1 cellular context compared by ENCODE assay signal in genomic region chr20:51594999-51595532, GRCh38.
A peak's percentile ranks its signal among the peaks of the same experiment; 100 is the strongest.
TF ChIP-seq lines count a peak whose summit lies in the region.

No MANE protein-coding gene starts in this region.

TF ChIP-seq in K562, 482 proteins besides CTCF, POLR2A, EP300 and RAD21 (continued from another document):
- TF ChIP-seq RERE (CRISPR knock-in tag; IDR thresholded peaks at IDR 0.05; ENCODE audit: borderline replicate concordance) (no peak), CBX1 (IDR thresholded peaks at IDR 0.05; ENCODE audit: low read depth) (0 out of 2 replicates have a peak, but pooled peaks have one; percentile 60), NFRKB (IDR thresholded peaks at IDR 0.05; ENCODE audit: low read depth) (no peak), THRAP3 (IDR thresholded peaks at IDR 0.05; ENCODE audit: borderline replicate concordance) (no peak), LEF1 (IDR thresholded peaks at IDR 0.05) (0 out of 2 replicates have a peak, but pooled peaks have one; percentile 17), TRIM24 (IDR thresholded peaks at IDR 0.05) (no peak; a peak in 1 of 4 replicates), RBM14 (IDR thresholded peaks at IDR 0.05; ENCODE audit: borderline replicate concordance, insufficient read depth, low read depth, low read length) (no peak), TOE1 (IDR thresholded peaks at IDR 0.05; ENCODE audit: borderline replicate concordance) (peak; percentile 58; the same call in 1 of the 2 replicates), TOE1 (CRISPR knock-in tag; IDR thresholded peaks at IDR 0.05; ENCODE audit: borderline replicate concordance, low read depth) (0 out of 2 replicates have a peak, but pooled peaks have one; percentile 51), MGA (IDR thresholded peaks at IDR 0.05) (peak; percentile 93), FOXP4 (CRISPR knock-in tag; IDR thresholded peaks at IDR 0.05; ENCODE audit: borderline replicate concordance) (peak; percentile 70; the same call in 1 of the 2 replicates), FUS (optimal IDR thresholded peaks at IDR 0.05; ENCODE audit: low read depth, low read length) (no peak)
